24 cellular contexts compared by ENCODE assay signal in the genomic region with DNA sequence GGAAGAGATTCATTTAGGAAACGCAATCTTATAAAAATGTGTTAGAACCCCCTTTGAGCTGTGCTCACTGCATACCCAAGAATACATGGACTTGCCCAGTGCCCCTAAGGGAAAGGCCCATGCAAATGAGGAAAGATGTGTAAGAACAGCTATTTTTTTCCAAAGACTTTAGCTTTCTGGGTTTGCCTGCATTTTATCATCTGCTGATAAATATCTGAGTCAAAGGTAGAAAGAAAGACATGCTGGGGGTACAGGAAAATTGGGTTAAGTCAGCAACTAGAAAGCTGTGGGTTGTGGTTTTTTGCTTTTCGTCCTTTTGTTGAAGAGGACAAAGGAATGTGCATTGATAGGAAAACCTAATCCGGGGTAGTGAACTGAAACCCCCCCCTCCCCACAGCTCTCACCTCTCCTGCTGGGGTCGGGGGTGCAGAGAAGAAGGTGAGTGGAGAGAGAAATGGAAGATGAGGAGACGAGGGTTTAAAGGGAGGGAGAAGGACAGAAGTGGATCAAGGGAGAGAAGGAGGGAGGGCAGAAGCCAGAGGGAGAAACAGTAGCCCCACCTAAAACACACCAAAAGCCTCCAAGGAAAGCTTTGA. TPM values are rescaled to one million over a fixed set of nuclear protein-coding genes. Genes with fewer than 3 reads are reported as not detected.
DNase-seq lines count a peak whose midpoint lies in the region; TF ChIP-seq lines count a peak whose summit lies in the region.
"Had no signal": no experiment of that assay in that cellular context is flagged by ENCODE, and none has a peak within 500 bp of the region (broad histone marks: within the 10 kb centered on the region; RNA-seq: fewer than 3 reads in every experiment).

No MANE protein-coding gene starts in this region.

- H3K27me3 ChIP-seq in MM.1S (replicated peaks; ENCODE audit: insufficient read depth, low read length): no peaks in the 10 kb centered on the region
- H3K27me3 ChIP-seq: esophagus muscularis mucosa, suprapubic skin had no signal

- no peaks in the 10 kb centered on the region; the same call in 1 of the 2 replicates for H3F3A ChIP-seq in MM.1S (ENCODE audit: insufficient read depth, low read length)

- H3K9me3 ChIP-seq in MM.1S (replicated peaks; ENCODE audit: insufficient read depth, low read length): no peaks in the 10 kb centered on the region
- H3K9me3 ChIP-seq: BE2C, esophagus muscularis mucosa, HAP-1, suprapubic skin had no signal

- H3K4me3 ChIP-seq in MM.1S (ENCODE audit: low read length) (no peak overlapping the region), choroid plexus epithelial cell (ENCODE audit: low read depth, low read length) (no peak overlapping the region), coronary artery (no peak overlapping the region)
- H3K4me3 ChIP-seq: dorsolateral prefrontal cortex, esophagus muscularis mucosa, HAP-1, suprapubic skin had no signal

- H3K9ac ChIP-seq in MM.1S (ENCODE audit: low read length): no peak overlapping the region
- H3K9ac ChIP-seq: parathyroid adenoma had no signal

- no peaks in the 10 kb centered on the region for H3K9me2 ChIP-seq in MM.1S (replicated peaks; ENCODE audit: insufficient read depth, low read length)

- H3K4me2 ChIP-seq in MM.1S (ENCODE audit: low read depth, low read length): peak overlapping the region; percentile 42

- H3K36me3 ChIP-seq in MM.1S (replicated peaks; ENCODE audit: insufficient read depth, low read length): no peaks in the 10 kb centered on the region
- H3K36me3 ChIP-seq: BE2C, HAP-1, suprapubic skin had no signal

- H3K4me1 ChIP-seq in MM.1S (ENCODE audit: low read length): peaks cover 11% of the 10 kb centered on the region
- H3K4me1 ChIP-seq: BE2C, HAP-1, parathyroid adenoma had no signal

- no peak overlapping the region for H3K27ac ChIP-seq in MM.1S (ENCODE audit: low read length)
- H3K27ac ChIP-seq in coronary artery: no peak overlapping the region
- H3K27ac ChIP-seq: dorsolateral prefrontal cortex, esophagus muscularis mucosa, parathyroid adenoma, suprapubic skin had no signal

- H4K20me1 ChIP-seq in MM.1S (ENCODE audit: insufficient read depth, low read length): no peaks in the 10 kb centered on the region

- TF ChIP-seq CTCF in MM.1S (IDR thresholded peaks at IDR 0.05; ENCODE audit: low read length): no peak
- no peak for TF ChIP-seq CTCF in choroid plexus epithelial cell (conservative IDR thresholded peaks at IDR 0.05; ENCODE audit: low read depth, low read length)
- no peak for TF ChIP-seq CTCF in coronary artery (IDR thresholded peaks at IDR 0.05)

- no peaks in the 10 kb centered on the region for H3K79me2 ChIP-seq in MM.1S (ENCODE audit: low read length)
- H3K79me2 ChIP-seq: parathyroid adenoma had no signal

- peak; percentile 6 for DNase-seq in activated CD4-positive, alpha-beta T cell treated with anti-CD3 and anti-CD28 coated beads for 48 hours
- DNase-seq in activated CD4-positive, alpha-beta T cell treated with anti-CD3 and anti-CD28 coated beads, Interleukin-2, amount 50 U/mL, for 1 hour: no peak
- peak; percentile 47 for DNase-seq in MM.1S
- peak; percentile 50 for DNase-seq in choroid plexus epithelial cell (ENCODE audit: low read depth)
- DNase-seq in renal cortical epithelial cell (ENCODE audit: low read depth): peak; percentile 8
- no peak for DNase-seq in NCI-H748 (lab: John Stamatoyannopoulos, UW; ENCODE audit: unreplicated experiment)
- no peak for DNase-seq in epidermal melanocyte (ENCODE audit: insufficient read length, low spot score)
- DNase-seq in coronary artery (ENCODE audit: low spot score): no peak
- DNase-seq: 8988T; activated naive CD4-positive, alpha-beta T cell treated with anti-CD3 and anti-CD28 coated beads, Interleukin-2, amount 10 ng/mL, durations not matched to agents 7 days and 5 days; BE2C; dorsolateral prefrontal cortex; immature natural killer cell; NCI-H1048; NCI-H2029 treated with DMSO at 0.1 percent for 48 hours; NCI-H510A; Right ventricle myocardium superior; stimulated activated CD4-positive, alpha-beta T cell treated with anti-CD3 and anti-CD28 coated beads, Interleukin-4, amount 100 ng/mL, for 24 hours; T-cell had no signal

- no peak overlapping the region for H2AFZ ChIP-seq in MM.1S (ENCODE audit: low read length)
- H2AFZ ChIP-seq: parathyroid adenoma had no signal

RNA-seq across cellular contexts. Expression of gene KDR, which starts 49.5 kb away (rescaled TPM):
- total RNA-seq in renal cortical epithelial cell: 0.17 and 0.30 TPM in 2 replicates
- total RNA-seq: activated CD8-positive, alpha-beta memory T cell treated with anti-CD3 and anti-CD28 coated beads for 36 hours had no signal

Comparison
In these comparisons a context has a peak if more than half of its experiments do, and no peak if none do; other contexts are left out.
1. DNase-seq: peak in activated CD4-positive, alpha-beta T cell treated with anti-CD3 and anti-CD28 coated beads for 48 hours (single experiment), MM.1S (single experiment), choroid plexus epithelial cell (single experiment) and renal cortical epithelial cell (single experiment); none in activated CD4-positive, alpha-beta T cell treated with anti-CD3 and anti-CD28 coated beads, Interleukin-2, amount 50 U/mL, for 1 hour (single experiment), NCI-H748 (single experiment), epidermal melanocyte (single experiment) and coronary artery (single experiment).